ENCODE assay signal across 8 cellular contexts in genomic region chr3:134029734-134030381, GRCh38. TPM values are rescaled to one million over a fixed set of nuclear protein-coding genes. Genes with fewer than 3 reads are reported as not detected.
A peak's percentile ranks its signal among the peaks of the same experiment; 100 is the strongest.
DNase-seq lines count a peak whose midpoint lies in the region; ATAC-seq lines count a peak whose summit lies in the region.

SLCO2A1 (minus strand) TSS chr3:134029925; CDS start chr3:134029802, 123 bp downstream.

- H3K27me3 ChIP-seq in BLaER1 (peaks cover 44% of the 10 kb centered on the region), HUES64 (ENCODE audit: insufficient read depth, low read length) (peaks cover 52% of the 10 kb centered on the region), adipocyte (replicated peaks; ENCODE audit: control insufficient read depth, insufficient read depth, low read length) (peaks cover 7% of the 10 kb centered on the region), iPS-15b (ENCODE audit: control insufficient read depth, insufficient read depth, low read length) (peaks cover 45% of the 10 kb centered on the region)

- H3K4me2 ChIP-seq in BLaER1: peak within 1 kb of the TSS; percentile 59

- ATAC-seq in HG02571 (IDR thresholded peaks at IDR 0.05; ENCODE audit: unreplicated experiment) (no peak), HG03196 (IDR thresholded peaks at IDR 0.05; ENCODE audit: unreplicated experiment) (no peak)

- H3K9ac ChIP-seq in BLaER1: no peak within 1 kb of the TSS
- peak within 1 kb of the TSS; percentile 27; the same call in 1 of the 2 replicates for H3K9ac ChIP-seq in HUES64 (ENCODE audit: low read depth, low read length)
- peak within 1 kb of the TSS; percentile 77 for H3K9ac ChIP-seq in adipocyte (ENCODE audit: low read length)
- peak within 1 kb of the TSS; percentile 37 for H3K9ac ChIP-seq in iPS-15b (ENCODE audit: low read depth, low read length)

- peak within 1 kb of the TSS; percentile 46; the same call in 1 of the 2 replicates for H3K4me3 ChIP-seq in BLaER1
- peak within 1 kb of the TSS; percentile 62 for H3K4me3 ChIP-seq in HUES64 (ENCODE audit: low read length)
- peak within 1 kb of the TSS; percentile 83 for H3K4me3 ChIP-seq in adipocyte (ENCODE audit: low read length)
- H3K4me3 ChIP-seq in iPS-15b (ENCODE audit: low read depth, low read length): peak within 1 kb of the TSS; percentile 64
- peak within 1 kb of the TSS; percentile 63 for H3K4me3 ChIP-seq in skeletal muscle cell (ENCODE audit: low read depth, low read length)

- H3K27ac ChIP-seq in BLaER1: no peak within 1 kb of the TSS
- H3K27ac ChIP-seq in HUES64 (ENCODE audit: low read depth, low read length): no peak within 1 kb of the TSS

- peak; percentile 70 for DNase-seq in adipocyte (ENCODE audit: low read depth)
- DNase-seq in skeletal muscle cell (ENCODE audit: low read depth): no peak
- DNase-seq in GDM1 (lab: John Stamatoyannopoulos, UW): no peak

- no peaks in the 10 kb centered on the region for H3K36me3 ChIP-seq in BLaER1
- no peaks in the 10 kb centered on the region for H3K36me3 ChIP-seq in HUES64 (ENCODE audit: insufficient read depth, low read length)
- no peaks in the 10 kb centered on the region for H3K36me3 ChIP-seq in adipocyte (ENCODE audit: control insufficient read depth, insufficient read depth, low read length, severe bottlenecking)
- no peaks in the 10 kb centered on the region for H3K36me3 ChIP-seq in iPS-15b (ENCODE audit: control insufficient read depth, insufficient read depth, low read length)

- H3K4me1 ChIP-seq in BLaER1: no peaks in the 10 kb centered on the region
- peaks cover 8% of the 10 kb centered on the region for H3K4me1 ChIP-seq in HUES64 (ENCODE audit: insufficient read depth, low read length)
- H3K4me1 ChIP-seq in adipocyte (ENCODE audit: control insufficient read depth, insufficient read depth, low read length): no peaks in the 10 kb centered on the region
- peaks cover 9% of the 10 kb centered on the region for H3K4me1 ChIP-seq in iPS-15b (ENCODE audit: control insufficient read depth, insufficient read depth, low read length)

- peaks cover 18% of the 10 kb centered on the region for H3K9me3 ChIP-seq in BLaER1
- H3K9me3 ChIP-seq in HUES64 (ENCODE audit: insufficient read depth, low read depth, low read length): no peaks in the 10 kb centered on the region
- H3K9me3 ChIP-seq in adipocyte (ENCODE audit: control insufficient read depth, low read length): no peaks in the 10 kb centered on the region
- H3K9me3 ChIP-seq in iPS-15b (ENCODE audit: control insufficient read depth, insufficient read depth, low read length): no peaks in the 10 kb centered on the region

- under 1% methylated on average over 67 of the region's 67 CpGs for WGBS in HUES64

- H4K20me1 ChIP-seq in BLaER1: no peaks in the 10 kb centered on the region

RNA-seq across cellular contexts. Expression of gene SLCO2A1, which starts in this region (rescaled TPM):
- polyA plus RNA-seq in HUES64 (2013, experiment 1 of 2): 3.3 TPM
- 2.2 TPM for polyA plus RNA-seq in HUES64 (2013, experiment 2 of 2)
